Comparison of ENCODE assay signal across 8 cellular contexts in genomic region chr11:86955674-86956522, GRCh38. TPM values are rescaled to one million over a fixed set of nuclear protein-coding genes. Genes with fewer than 3 reads are reported as not detected.
A peak's percentile ranks its signal among the peaks of the same experiment; 100 is the strongest.
DNase-seq lines count a peak whose midpoint lies in the region; ATAC-seq and TF ChIP-seq lines count a peak whose summit lies in the region.

No MANE protein-coding gene starts in this region.

- H3K9ac ChIP-seq in BLaER1 treated with 17β-estradiol and CSF1 and Interleukin-3, amounts not matched to agents 10 nM and 100 nM = peak overlapping the region; percentile 48 to 78 (median 75)

- ATAC-seq in GM18519 (IDR thresholded peaks at IDR 0.05; ENCODE audit: low FRiP score, unreplicated experiment) = peak; percentile 33
- ATAC-seq in HG02970 (IDR thresholded peaks at IDR 0.05; ENCODE audit: low FRiP score, unreplicated experiment) = peak; percentile 42
- ATAC-seq in mucosa of descending colon = peak; percentile 81
- peak; percentile 51 for ATAC-seq in thoracic aorta (ENCODE audit: insufficient number of reproducible peaks, low FRiP score, low read depth)

- H3K27me3 ChIP-seq in BLaER1 treated with 17β-estradiol and CSF1 and Interleukin-3, amounts not matched to agents 10 nM and 100 nM = peaks cover 16 to 36% (median 23%) of the 10 kb centered on the region in 11 experiments
- no peaks in the 10 kb centered on the region for H3K27me3 ChIP-seq in thoracic aorta (replicated peaks; ENCODE audit: insufficient read depth)

- intact Hi-C loops in mucosa of descending colon (cut with DNase I, micrococcal nuclease) = no loop called here

- TF ChIP-seq CTCF in mucosa of descending colon (IDR thresholded peaks at IDR 0.05) (peak; percentile 6), thoracic aorta (IDR thresholded peaks at IDR 0.05) (no peak)

- H3K36me3 ChIP-seq in BLaER1 treated with 17β-estradiol and CSF1 and Interleukin-3, amounts not matched to agents 10 nM and 100 nM = no peaks in the 10 kb centered on the region
- H3K36me3 ChIP-seq in mucosa of descending colon (ENCODE audit: low read depth) (no peaks in the 10 kb centered on the region), thoracic aorta (no peaks in the 10 kb centered on the region)

- H3K9me3 ChIP-seq in BLaER1 treated with 17β-estradiol and CSF1 and Interleukin-3, amounts not matched to agents 10 nM and 100 nM (replicated peaks in 1 of 11) = no peaks in the 10 kb centered on the region
- H3K9me3 ChIP-seq in mucosa of descending colon (no peaks in the 10 kb centered on the region), thoracic aorta (no peaks in the 10 kb centered on the region)

- H3K4me2 ChIP-seq in BLaER1 treated with 17β-estradiol and CSF1 and Interleukin-3, amounts not matched to agents 10 nM and 100 nM = peak overlapping the region; percentile 75 to 97 (median 87)

- TF ChIP-seq POLR2A in erythroblast (IDR thresholded peaks at IDR 0.05; ENCODE audit: low read length) = no peak

- DNase-seq in NCI-H1694 (lab: John Stamatoyannopoulos, UW) (peak; percentile 17), erythroblast (lab: John Stamatoyannopoulos, UW) (peak; percentile 83 to 85), mucosa of descending colon (peak; percentile 81 to 89 (median 83)), thoracic aorta (ENCODE audit: low spot score) (peak; percentile 38)
- peak; percentile 35 for DNase-seq in activated CD4-positive, CD25-positive, alpha-beta regulatory T cell treated with anti-CD3 and anti-CD28 coated beads, Interleukin-2, amount 50 U/mL, for 72 hours

- H3K4me3 ChIP-seq in BLaER1 treated with 17β-estradiol and CSF1 and Interleukin-3, amounts not matched to agents 10 nM and 100 nM = peak overlapping the region; percentile 63 to 81 (median 72)
- H3K4me3 ChIP-seq in mucosa of descending colon (peak overlapping the region; percentile 33), thoracic aorta (peak overlapping the region; percentile 94)

- H3K27ac ChIP-seq in BLaER1 treated with 17β-estradiol and CSF1 and Interleukin-3, amounts not matched to agents 10 nM and 100 nM = peak overlapping the region in 10 of 11 experiments; percentile 53 to 72 (median 62); a peak in 21 of 22 replicates
- H3K27ac ChIP-seq in thoracic aorta = peak overlapping the region; percentile 86 to 93

- peaks cover 0 to 30% (median 16%) of the 10 kb centered on the region in 10 experiments; a peak in 15 of 20 replicates for H3K4me1 ChIP-seq in BLaER1 treated with 17β-estradiol and CSF1 and Interleukin-3, amounts not matched to agents 10 nM and 100 nM
- H3K4me1 ChIP-seq in mucosa of descending colon (ENCODE audit: low read depth) (peaks cover 3% of the 10 kb centered on the region), thoracic aorta (ENCODE audit: control insufficient read depth in 1 of 2, low read depth in 2 of 2) (peaks cover 15 to 28% of the 10 kb centered on the region in 2 donors)

- peaks cover 0 to 8% (median 0%) of the 10 kb centered on the region in 11 experiments; a peak in 2 of 22 replicates for H4K20me1 ChIP-seq in BLaER1 treated with 17β-estradiol and CSF1 and Interleukin-3, amounts not matched to agents 10 nM and 100 nM

RNA-seq across cellular contexts. Expression of gene FZD4, which starts 0.7 kb away (rescaled TPM):
- total RNA-seq in mucosa of descending colon (10 to 100 TPM in 1 of 3 donors, 1 to 10 TPM in 2; 4.7 to 33.7 (median 7.9) TPM), thoracic aorta (100 to 1,000 TPM in 1 of 2 donors, 10 to 100 TPM in 1; 75.2 to 104 TPM)

Comparison
In these comparisons a context has a peak if more than half of its experiments do, and no peak if none do; other contexts are left out.
1. Peak in every context shown above with its lines: DNase-seq, ATAC-seq, H3K4me3 ChIP-seq and H3K27ac ChIP-seq.
2. H3K4me3 ChIP-seq: peak in every context shown above with its lines; median percentile 94 in thoracic aorta; 72 in BLaER1 treated with 17β-estradiol and CSF1 and Interleukin-3, amounts not matched to agents 10 nM and 100 nM; 33 in mucosa of descending colon.
3. DNase-seq: peak in every context shown above with its lines; median percentile 84 in erythroblast; 83 in mucosa of descending colon; 38 in thoracic aorta; 35 in activated CD4-positive, CD25-positive, alpha-beta regulatory T cell treated with anti-CD3 and anti-CD28 coated beads, Interleukin-2, amount 50 U/mL, for 72 hours; 17 in NCI-H1694.